In genomic region chr5:177035982-177036381, GRCh38 we compare ENCODE assay signal across 19 cellular contexts. TPM values are rescaled to one million over a fixed set of nuclear protein-coding genes. Genes with fewer than 3 reads are reported as not detected.
DNase-seq lines count a peak whose midpoint lies in the region; ATAC-seq and TF ChIP-seq lines count a peak whose summit lies in the region.
"Had no signal": no experiment of that assay in that cellular context is flagged by ENCODE, and none has a peak within 500 bp of the region (broad histone marks: within the 10 kb centered on the region; RNA-seq: fewer than 3 reads in every experiment).

No MANE protein-coding gene starts in this region.

- intact Hi-C loops in PC-3 (cut with micrococcal nuclease): no loop called here

- peaks cover 6% of the 10 kb centered on the region; the same call in 1 of the 2 replicates for H3K9me3 ChIP-seq in SJCRH30 (replicated peaks)
- H3K9me3 ChIP-seq in PC-3 (ENCODE audit: low read length): no peaks in the 10 kb centered on the region

- H3K27me3 ChIP-seq in SJCRH30 (no peaks in the 10 kb centered on the region), PC-3 (ENCODE audit: low read length) (no peaks in the 10 kb centered on the region)

- no peak overlapping the region for H3K4me2 ChIP-seq in PC-3 (ENCODE audit: low read length)
- H3K4me2 ChIP-seq: smooth muscle cell had no signal

- ATAC-seq in HG03457 (IDR thresholded peaks at IDR 0.05; ENCODE audit: unreplicated experiment) (no peak), PC-3 (no peak)
- ATAC-seq: activated T-cell treated with anti-CD3 and anti-CD28 coated beads, Interleukin-2, amount 50 U/mL, for 4 hours; effector memory CD8-positive, alpha-beta T cell had no signal

- H3K36me3 ChIP-seq in SJCRH30 (peaks cover 32% of the 10 kb centered on the region), PC-3 (ENCODE audit: low read depth, low read length) (peaks cover 8% of the 10 kb centered on the region)

- H2AFZ ChIP-seq in PC-3 (ENCODE audit: low read length): no peak overlapping the region

- CTCF ChIA-PET in PC-3 (lab: Charles Lee): no interaction called here

- in situ Hi-C loops in GM13977 (cut with MboI; ENCODE audit: low pct_unique_long_range_greater_than_20kb, low sequenced_read_pairs, unreplicated experiment): no loop called here

- no peak overlapping the region for H3K27ac ChIP-seq in SJCRH30
- H3K27ac ChIP-seq in PC-3 (ENCODE audit: low read length): no peak overlapping the region
- H3K27ac ChIP-seq: HL-60 had no signal

- H3K79me2 ChIP-seq in PC-3 (ENCODE audit: low read length): peaks cover 66% of the 10 kb centered on the region

- no peaks in the 10 kb centered on the region for H3F3A ChIP-seq in PC-3 (ENCODE audit: low read length, unreplicated experiment)

- peak; percentile 25 for DNase-seq in AG20443 (ENCODE audit: low spot score)
- peak; percentile 47 for DNase-seq in GM13977 (ENCODE audit: low spot score)
- peak; percentile 32 to 53 for DNase-seq in SJCRH30
- peak; percentile 25 for DNase-seq in fibroblast of villous mesenchyme (ENCODE audit: low read depth)
- no peak for DNase-seq in NCI-H1092 (lab: John Stamatoyannopoulos, UW)
- DNase-seq in PC-3: no peak
- no peak for DNase-seq in activated effector memory CD4-positive, alpha-beta T cell treated with Interleukin-2 at 50 U/mL for 16 hours
- DNase-seq: activated CD4-positive, alpha-beta T cell treated with anti-CD3 and anti-CD28 coated beads, Interleukin-2, amount 10 ng/mL, durations not matched to agents 24 days and 14 days; activated T-cell treated with anti-CD3 and anti-CD28 coated beads, Interleukin-2, amount 50 U/mL, for 4 hours; DMS53; effector memory CD8-positive, alpha-beta T cell; foreskin melanocyte; mesenchymal stem cell; NCI-H2081; Right ventricle myocardium superior; T-helper 9 cell had no signal

- no peak overlapping the region for H3K9ac ChIP-seq in PC-3 (ENCODE audit: low read length)

- H3K9me2 ChIP-seq in PC-3 (replicated peaks; ENCODE audit: low read length): no peaks in the 10 kb centered on the region

- no TSS peak for BruUV-seq in PC-3 (replicated peaks; lab: Mats Ljungman, UMichigan)

- no peaks in the 10 kb centered on the region for H4K20me1 ChIP-seq in PC-3 (ENCODE audit: low read length)

- TF ChIP-seq CTCF in GM13977 (IDR thresholded peaks at IDR 0.05; ENCODE audit: extremely low read depth, insufficient read depth, missing control alignments) (no peak), fibroblast of villous mesenchyme (IDR thresholded peaks at IDR 0.05; ENCODE audit: insufficient read depth, low read depth, low read length) (no peak), PC-3 (conservative IDR thresholded peaks at IDR 0.05; ENCODE audit: low read depth, low read length) (no peak)

- POLR2A ChIA-PET in PC-3 (lab: Charles Lee; ENCODE audit: unreplicated experiment): no interaction called here

- no peak overlapping the region for H3K4me3 ChIP-seq in SJCRH30
- H3K4me3 ChIP-seq in fibroblast of villous mesenchyme (ENCODE audit: low read depth, low read length): no peak overlapping the region
- no peak overlapping the region for H3K4me3 ChIP-seq in PC-3 (ENCODE audit: low read length)
- H3K4me3 ChIP-seq: smooth muscle cell had no signal

- H3K4me1 ChIP-seq in SJCRH30 (no peaks in the 10 kb centered on the region), PC-3 (ENCODE audit: insufficient read depth, low read length) (no peaks in the 10 kb centered on the region)

RNA-seq across cellular contexts. Expression of gene ZNF346, which starts 13.5 kb away (rescaled TPM):
- 24.7 and 27.8 TPM in 2 replicates for total RNA-seq in SJCRH30 (2014; rRNA removed; shearing (Covaris generic))
- total RNA-seq in fibroblast of villous mesenchyme: 20.3 and 20.6 TPM in 2 replicates
- total RNA-seq in PC-3 (2014; rRNA removed): 33.9 and 38.9 TPM in 2 replicates

RNA-seq across cellular contexts. Expression of gene UIMC1, which starts 29.4 kb away (rescaled TPM):
- total RNA-seq in SJCRH30 (2014; rRNA removed; shearing (Covaris generic)): 34.7 and 38.3 TPM in 2 replicates
- total RNA-seq in fibroblast of villous mesenchyme: 59.2 and 63.1 TPM in 2 replicates
- 20.7 and 24.7 TPM in 2 replicates for total RNA-seq in PC-3 (2014; rRNA removed)

RNA-seq across cellular contexts. Expression of gene FGFR4, which starts 50.7 kb away (rescaled TPM):
- total RNA-seq in SJCRH30 (2014; rRNA removed; shearing (Covaris generic)): 563 and 588 TPM in 2 replicates
- total RNA-seq in fibroblast of villous mesenchyme: 0.64 and 1.3 TPM in 2 replicates
- 24.6 and 34.9 TPM in 2 replicates for total RNA-seq in PC-3 (2014; rRNA removed)

Comparison
In these comparisons a context has a peak if more than half of its experiments do, and no peak if none do; other contexts are left out.
1. DNase-seq: peak in AG20443 (single experiment), GM13977 (single experiment), SJCRH30 (2 of 2) and fibroblast of villous mesenchyme (single experiment); none in NCI-H1092 (single experiment), PC-3 (single experiment) and activated effector memory CD4-positive, alpha-beta T cell treated with Interleukin-2 at 50 U/mL for 16 hours (single experiment).
2. RNA of gene FGFR4, which starts 50.7 kb away (total RNA-seq): 563 to 588 TPM in SJCRH30; 24.6 to 34.9 TPM in PC-3 and 0.64 to 1.3 TPM in fibroblast of villous mesenchyme; every median in the first group is over 10 times any median in the second.